9 cellular contexts compared by ENCODE assay signal in the genomic region with DNA sequence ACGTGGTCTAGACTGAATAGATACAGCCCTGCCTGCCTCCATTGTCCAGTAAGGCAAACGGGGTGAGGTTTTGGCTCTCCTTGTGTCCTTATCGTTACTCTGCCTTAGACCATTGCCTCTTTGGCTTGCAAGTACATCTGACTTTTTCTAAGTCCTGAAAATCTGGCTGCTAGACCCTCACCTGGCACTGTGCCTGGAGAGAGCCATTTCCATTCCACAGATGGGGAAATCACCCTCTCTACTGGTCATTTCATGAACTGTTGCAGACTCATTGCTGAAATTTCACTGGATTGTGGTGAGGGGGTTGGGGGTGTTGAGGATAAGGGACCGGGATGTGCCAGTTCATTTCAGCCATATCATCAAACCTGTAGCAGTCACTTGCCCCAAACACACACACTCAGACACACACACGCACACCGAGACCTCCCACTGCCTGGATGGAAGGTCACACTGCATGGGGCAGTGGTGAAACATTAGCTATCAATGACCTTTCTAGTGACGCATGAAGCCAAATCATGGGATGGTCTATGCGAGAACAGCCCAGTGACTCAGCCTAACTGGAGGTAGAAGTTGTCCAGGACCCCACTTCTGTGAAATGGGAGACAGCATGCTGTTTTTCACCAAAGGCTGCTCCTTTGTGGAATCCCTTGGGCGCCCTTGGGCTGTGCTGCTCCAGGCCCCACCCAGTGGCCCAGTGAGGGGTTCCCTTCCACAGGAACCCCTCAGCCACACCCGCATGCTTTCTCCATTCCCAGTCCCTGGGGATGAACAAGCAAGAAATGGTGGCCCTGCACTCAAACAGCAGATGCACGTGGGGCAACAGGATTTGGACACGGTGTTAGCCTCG. TPM values are rescaled to one million over a fixed set of nuclear protein-coding genes. Genes with fewer than 3 reads are reported as not detected.
A peak's percentile ranks its signal among the peaks of the same experiment; 100 is the strongest.
DNase-seq lines count a peak whose midpoint lies in the region; ATAC-seq, FAIRE-seq and TF ChIP-seq lines count a peak whose summit lies in the region.
"Had no signal": no experiment of that assay in that cellular context is flagged by ENCODE, and none has a peak within 500 bp of the region (broad histone marks: within the 10 kb centered on the region; RNA-seq: fewer than 3 reads in every experiment).

No MANE protein-coding gene starts in this region.

- no peaks in the 10 kb centered on the region for H3K4me1 Mint-ChIP-seq in activated CD8-positive, alpha-beta T cell treated with anti-CD3 and anti-CD28 coated beads for 36 hours (ENCODE audit: low read depth)

- H3F3A ChIP-seq in PC-9 (ENCODE audit: insufficient read depth, low read depth), result no peaks in the 10 kb centered on the region

- no peaks in the 10 kb centered on the region for H3K79me2 ChIP-seq in PC-9 (ENCODE audit: low read depth)

- H3K27ac ChIP-seq in PC-9 (no peak overlapping the region), heart right ventricle (no peak overlapping the region)
- H3K27ac ChIP-seq: SJSA1 had no signal

- H3K9me3 Mint-ChIP-seq in activated CD8-positive, alpha-beta T cell treated with anti-CD3 and anti-CD28 coated beads for 36 hours, result no peaks in the 10 kb centered on the region

- no peaks in the 10 kb centered on the region for H3K9me2 ChIP-seq in PC-9 (ENCODE audit: insufficient read depth)

- H3K9me3 ChIP-seq in PC-9 (ENCODE audit: insufficient read depth, low read depth) (no peaks in the 10 kb centered on the region), heart right ventricle (no peaks in the 10 kb centered on the region)
- H3K9me3 ChIP-seq: SJSA1 had no signal

- H3K27me3 ChIP-seq in PC-9 (ENCODE audit: insufficient read depth, low read depth) (peaks cover 17% of the 10 kb centered on the region), heart right ventricle (peaks cover 0 to 21% (median 6%) of the 10 kb centered on the region in 7 donors)
- H3K27me3 ChIP-seq: SJSA1 had no signal

- no peak overlapping the region for H3K4me2 ChIP-seq in PC-9

- H3K27me3 Mint-ChIP-seq in activated CD8-positive, alpha-beta T cell treated with anti-CD3 and anti-CD28 coated beads for 36 hours, result peaks cover 1% of the 10 kb centered on the region

- no peaks in the 10 kb centered on the region for H4K20me1 ChIP-seq in PC-9 (ENCODE audit: insufficient read depth)

- peak; percentile 7 for DNase-seq in DMS79 (lab: John Stamatoyannopoulos, UW)
- DNase-seq in DMS79 treated with DMSO at 0.1 percent for 48 hours (lab: John Stamatoyannopoulos, UW), result no peak
- DNase-seq in PC-9, result no peak
- peak in 1 of 2 donors; percentile 36 for DNase-seq in heart right ventricle
- DNase-seq in stromal cell of bone marrow (ENCODE audit: low read depth), result peak; percentile 15
- no peak for DNase-seq in urothelium cell line (ENCODE audit: low spot score)
- DNase-seq in activated CD8-positive, alpha-beta T cell treated with anti-CD3 and anti-CD28 coated beads for 36 hours, result no peak

- no peaks in the 10 kb centered on the region for H3K36me3 ChIP-seq in PC-9 (ENCODE audit: low read depth)
- H3K36me3 ChIP-seq in heart right ventricle, result no peaks in the 10 kb centered on the region
- H3K36me3 ChIP-seq: SJSA1 had no signal

- H3K36me3 Mint-ChIP-seq in activated CD8-positive, alpha-beta T cell treated with anti-CD3 and anti-CD28 coated beads for 36 hours (ENCODE audit: low read depth), result no peaks in the 10 kb centered on the region

- ATAC-seq in heart right ventricle, result peak in 7 of 8 donors; percentile 21 to 85 (median 42)
- ATAC-seq in GM21825 (IDR thresholded peaks at IDR 0.05; ENCODE audit: unreplicated experiment), result no peak
- no peak for ATAC-seq in activated CD8-positive, alpha-beta T cell treated with anti-CD3 and anti-CD28 coated beads for 36 hours

- POLR2A ChIA-PET in PC-9 (lab: Charles Lee; ENCODE audit: unreplicated experiment), result no interaction called here
- POLR2A ChIA-PET in activated CD8-positive, alpha-beta T cell treated with anti-CD3 and anti-CD28 coated beads for 36 hours (lab: Charles Lee), result no interaction called here

- H3K4me1 ChIP-seq in PC-9 (replicated peaks; ENCODE audit: insufficient read depth) (no peaks in the 10 kb centered on the region), heart right ventricle (peaks cover 0 to 16% (median 3%) of the 10 kb centered on the region in 9 donors)
- H3K4me1 ChIP-seq: SJSA1 had no signal

- intact Hi-C loops in PC-9 (cut with micrococcal nuclease; ENCODE audit: unreplicated experiment) (no loop called here), heart right ventricle (cut with DNase I) (no loop called here)
- intact Hi-C loops in activated CD8-positive, alpha-beta T cell treated with anti-CD3 and anti-CD28 coated beads for 36 hours (cut with micrococcal nuclease), result loop anchor here (2.0 kb wide), 1 partner anchor 17 kb away; no protein-coding TSS in a partner anchor

- TF ChIP-seq CTCF in PC-9 (conservative IDR thresholded peaks at IDR 0.05) (0 out of 2 replicates have a peak, but pooled peaks have one; percentile 20), heart right ventricle (IDR thresholded peaks at IDR 0.05) (peak in 7 of 9 donors; percentile 6 to 43 (median 36))
- no peak for TF ChIP-seq CTCF in activated CD8-positive, alpha-beta T cell treated with anti-CD3 and anti-CD28 coated beads for 36 hours (IDR thresholded peaks at IDR 0.05)

- H3K27ac Mint-ChIP-seq in activated CD8-positive, alpha-beta T cell treated with anti-CD3 and anti-CD28 coated beads for 36 hours, result no peak overlapping the region

- CTCF ChIA-PET in PC-9 (lab: Charles Lee), result no interaction called here
- CTCF ChIA-PET in activated CD8-positive, alpha-beta T cell treated with anti-CD3 and anti-CD28 coated beads for 36 hours (lab: Charles Lee), result no interaction called here

- 65 to 68% methylated on average over 13 of the region's 13 CpGs for WGBS in heart right ventricle, 2 donors

- no peak overlapping the region for H3K4me3 Mint-ChIP-seq in activated CD8-positive, alpha-beta T cell treated with anti-CD3 and anti-CD28 coated beads for 36 hours

- H3K4me3 ChIP-seq in PC-9, result no peak overlapping the region
- H3K4me3 ChIP-seq in heart right ventricle, result no peak overlapping the region
- H3K4me3 ChIP-seq: SJSA1 had no signal

- FAIRE-seq in urothelium cell line (lab: Jason Lieb, UNC), result no peak

- H2AFZ ChIP-seq in PC-9, result no peak overlapping the region

- BruUV-seq in PC-9 (replicated peaks; lab: Mats Ljungman, UMichigan), result no TSS peak

RNA-seq across cellular contexts. Expression of a gene that starts 34.9 kb away (rescaled TPM):
- total RNA-seq in PC-9 (2021) (0.55 TPM in 1 of 2 replicates, not detected in the other), heart right ventricle (1 to 10 TPM in 2 of 10 donors, under 1 TPM in 8; 0.41 to 1.2 (median 0.81) TPM)
- under 1 TPM; 0.37 to 0.42 TPM for polyA plus RNA-seq in heart right ventricle
- total RNA-seq in activated CD8-positive, alpha-beta T cell treated with anti-CD3 and anti-CD28 coated beads for 36 hours, result under 1 TPM; 0.11 to 0.25 TPM

RNA-seq across cellular contexts. Expression of a gene that starts 57.4 kb away (rescaled TPM):
- total RNA-seq in PC-9 (2021) (5.5 and 13.1 TPM in 2 replicates), heart right ventricle (1 to 10 TPM; 1.2 to 4.9 (median 2.2) TPM)
- 1 to 10 TPM; 1.3 to 2.8 TPM for polyA plus RNA-seq in heart right ventricle
- 10 to 100 TPM; 11.9 to 12.2 TPM for total RNA-seq in activated CD8-positive, alpha-beta T cell treated with anti-CD3 and anti-CD28 coated beads for 36 hours

Comparison
In these comparisons a context has a peak if more than half of its experiments do, and no peak if none do; other contexts are left out.
1. DNase-seq: peak in DMS79 (single experiment) and stromal cell of bone marrow (single experiment); none in DMS79 treated with DMSO at 0.1 percent for 48 hours (single experiment), PC-9 (0 of 2), urothelium cell line (single experiment) and activated CD8-positive, alpha-beta T cell treated with anti-CD3 and anti-CD28 coated beads for 36 hours (single experiment).
2. ATAC-seq: peak in heart right ventricle (7 of 8); none in GM21825 (single experiment) and activated CD8-positive, alpha-beta T cell treated with anti-CD3 and anti-CD28 coated beads for 36 hours (single experiment).